In the genomic region with DNA sequence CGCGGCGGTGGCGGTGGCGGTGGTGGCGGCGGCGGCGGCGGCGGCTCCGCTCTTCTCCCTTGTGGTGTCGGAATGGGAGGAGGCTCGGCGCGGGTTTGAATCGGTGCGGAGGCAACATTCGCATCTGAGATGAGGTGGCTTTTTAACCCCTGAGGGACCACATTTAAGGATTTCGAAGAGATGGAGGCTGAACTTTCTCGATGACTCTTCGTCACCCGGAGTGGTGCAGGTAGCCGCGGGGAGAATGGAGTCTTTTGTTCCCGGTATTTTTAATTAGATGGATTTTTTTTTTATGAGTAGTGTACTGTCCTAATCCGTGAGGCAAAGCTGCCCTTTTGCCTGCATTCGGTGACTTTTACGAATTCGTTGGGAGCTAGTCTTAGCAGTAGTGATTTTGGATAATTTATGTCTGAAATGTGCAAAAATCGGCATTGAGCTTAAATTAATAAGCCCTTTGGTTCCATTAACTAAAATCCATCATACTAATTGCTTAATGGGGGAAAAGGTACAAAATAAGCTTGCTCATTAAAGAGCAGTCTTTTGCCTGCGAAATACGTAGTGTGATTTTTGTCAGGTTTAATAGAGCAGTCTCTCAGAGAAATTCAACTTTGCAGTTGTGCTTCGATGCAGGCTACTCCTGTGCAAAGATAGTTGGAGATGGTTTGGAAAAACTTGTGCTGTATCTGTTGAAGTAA, we compare ENCODE assay signal across 9 cellular contexts.
DNase-seq lines count a peak whose midpoint lies in the region; ATAC-seq, FAIRE-seq and TF ChIP-seq lines count a peak whose summit lies in the region.
"Had no signal": no experiment of that assay in that cellular context is flagged by ENCODE, and none has a peak within 500 bp of the region (broad histone marks: within the 10 kb centered on the region; RNA-seq: fewer than 3 reads in every experiment).

No MANE protein-coding gene starts in this region.

- H3K14ac ChIP-seq in IMR-90 (replicated peaks; ENCODE audit: low read depth, low read length): peak overlapping the region; percentile 35

- no peaks in the 10 kb centered on the region for H3K9me1 ChIP-seq in IMR-90 (ENCODE audit: insufficient read depth, low read length)

- FAIRE-seq in kidney (lab: Jason Lieb, UNC): no peak

- H3K27ac ChIP-seq in IMR-90 (ENCODE audit: insufficient read depth, low read length) (0 out of 2 replicates have a peak overlapping the region, but pooled peaks have one; percentile 15), kidney (ENCODE audit: low read depth in 2 of 2, low read length in 2 of 2) (no peak overlapping the region)
- H3K27ac ChIP-seq: 22Rv1 had no signal

- no peak for TF ChIP-seq CTCF in IMR-90 (conservative IDR thresholded peaks at IDR 0.05; ENCODE audit: low read depth, low read length)
- TF ChIP-seq CTCF in astrocyte of the cerebellum (IDR thresholded peaks at IDR 0.05; ENCODE audit: low read depth, low read length, missing control alignments): no peak
- no peak for TF ChIP-seq CTCF in kidney (IDR thresholded peaks at IDR 0.05; ENCODE audit: borderline replicate concordance, extremely low read depth, insufficient read depth)

- POLR2A ChIA-PET in IMR-90 (lab: Charles Lee; ENCODE audit: unreplicated experiment): no interaction called here

- peak overlapping the region; percentile 68 for H3K23ac ChIP-seq in IMR-90 (ENCODE audit: low read depth, low read length)

- H4K20me1 ChIP-seq in IMR-90 (ENCODE audit: insufficient read depth, low read length): no peaks in the 10 kb centered on the region

- H3K36me3 Mint-ChIP-seq in stimulated activated naive B cell treated with anti-CD40 and anti-IgM and Interleukin-4, amounts not matched to agents 10 μg/mL and 1 μg/mL and 100 μg/mL, for 72 hours: no peaks in the 10 kb centered on the region

- H3K18ac ChIP-seq in IMR-90 (ENCODE audit: low read depth, low read length): peak overlapping the region; percentile 43; the same call in 1 of the 2 replicates

- peak overlapping the region; percentile 62; the same call in 1 of the 2 replicates for H2BK20ac ChIP-seq in IMR-90 (ENCODE audit: low read depth, low read length)

- dilution Hi-C loops in IMR-90 (cut with HindIII; ENCODE audit: low sequenced_read_pairs, unreplicated experiment): no loop called here

- H3K27me3 Mint-ChIP-seq in stimulated activated naive B cell treated with anti-CD40 and anti-IgM and Interleukin-4, amounts not matched to agents 10 μg/mL and 1 μg/mL and 100 μg/mL, for 72 hours: peaks cover 45 to 74% of the 10 kb centered on the region in 2 donors

- no peak overlapping the region; the same call in 1 of the 2 replicates for H4K91ac ChIP-seq in IMR-90 (ENCODE audit: insufficient read depth, low read depth, low read length)

- in situ Hi-C loops in IMR-90 (cut with MboI; ENCODE audit: low sequenced_read_pairs): no loop called here
- in situ Hi-C loops in astrocyte of the cerebellum (cut with HindIII; ENCODE audit: low sequenced_read_pairs): no loop called here

- no peaks in the 10 kb centered on the region for H3K27me3 ChIP-seq in IMR-90 (ENCODE audit: control insufficient read depth, insufficient read depth, low read length)

- H3K4me3 ChIP-seq in IMR-90 (ENCODE audit: insufficient read depth, low read depth, low read length): peak overlapping the region; percentile 62
- peak overlapping the region; percentile 68 for H3K4me3 ChIP-seq in astrocyte of the cerebellum (ENCODE audit: low read depth, low read length)
- peak overlapping the region; percentile 77 to 86 for H3K4me3 ChIP-seq in kidney (ENCODE audit: low read length in 2 of 2)

- H3K4me1 Mint-ChIP-seq in stimulated activated naive B cell treated with anti-CD40 and anti-IgM and Interleukin-4, amounts not matched to agents 10 μg/mL and 1 μg/mL and 100 μg/mL, for 72 hours: peaks cover 12 to 30% of the 10 kb centered on the region in 2 donors

- CTCF ChIA-PET in IMR-90 (lab: Yijun Ruan, JAX): interaction anchor here (0.8 kb wide), 1 partner anchor 906 kb away, joined by 4 read pairs; no protein-coding TSS in a partner anchor

- peak overlapping the region; percentile 43; the same call in 1 of the 2 replicates for H3K56ac ChIP-seq in IMR-90 (ENCODE audit: extremely low read depth, insufficient read depth, low read length)

- 0% methylated on average over 7 of the region's 34 CpGs; no CpG with 5 or more reads in 1 of the 2 experiments for WGBS in IMR-90 (ENCODE audit: extremely low coverage in 2 of 2, insufficient read length in 1 of 2), 2 experiments

- BruUV-seq in IMR-90 (replicated peaks; lab: Mats Ljungman, UMichigan): no TSS peak

- peak overlapping the region; percentile 16 for H2BK5ac ChIP-seq in IMR-90 (ENCODE audit: low read depth, low read length, poor library complexity, severe bottlenecking)

- H4K8ac ChIP-seq in IMR-90 (ENCODE audit: low read depth in 2 of 2, low read length in 2 of 2): no peak overlapping the region

- no peaks in the 10 kb centered on the region for H3K9me3 ChIP-seq in IMR-90 (ENCODE audit: control insufficient read depth, insufficient read depth, low read length)
- H3K9me3 ChIP-seq in kidney (ENCODE audit: control insufficient read depth in 1 of 2, low read length in 2 of 2): no peaks in the 10 kb centered on the region

- H3K9ac ChIP-seq in IMR-90 (ENCODE audit: low read depth, low read length) (peak overlapping the region; percentile 71), kidney (ENCODE audit: low read length in 2 of 2) (peak overlapping the region; percentile 13 to 55)

- H3K9me3 Mint-ChIP-seq in stimulated activated naive B cell treated with anti-CD40 and anti-IgM and Interleukin-4, amounts not matched to agents 10 μg/mL and 1 μg/mL and 100 μg/mL, for 72 hours: peaks cover 0 to 1% of the 10 kb centered on the region in 2 donors

- H3K36me3 ChIP-seq in IMR-90 (ENCODE audit: control insufficient read depth, insufficient read depth, low read length): no peaks in the 10 kb centered on the region
- no peaks in the 10 kb centered on the region for H3K36me3 ChIP-seq in kidney (ENCODE audit: control insufficient read depth in 1 of 2, insufficient read depth in 2 of 2, low read length in 2 of 2)

- H2AK9ac ChIP-seq in IMR-90 (replicated peaks; ENCODE audit: low read depth, low read length, poor library complexity): no peak overlapping the region

- peak overlapping the region; percentile 63 for H3K4me2 ChIP-seq in IMR-90 (ENCODE audit: low read depth, low read length)

- no peak for ATAC-seq in IMR-90 (ENCODE audit: low read depth)
- ATAC-seq in stimulated activated naive B cell treated with anti-CD40 and anti-IgM and Interleukin-4, amounts not matched to agents 10 μg/mL and 1 μg/mL and 100 μg/mL, for 72 hours (replicated peaks): no peak
- no peak for ATAC-seq in HG03520 (IDR thresholded peaks at IDR 0.05; ENCODE audit: unreplicated experiment)
- no peak for ATAC-seq in HG03432 (IDR thresholded peaks at IDR 0.05; ENCODE audit: unreplicated experiment)

- no peak for TF ChIP-seq POLR2A in IMR-90 (IDR thresholded peaks at IDR 0.05; ENCODE audit: low read depth, low read length)

- no peak overlapping the region for H3K27ac Mint-ChIP-seq in stimulated activated naive B cell treated with anti-CD40 and anti-IgM and Interleukin-4, amounts not matched to agents 10 μg/mL and 1 μg/mL and 100 μg/mL, for 72 hours

- no peak overlapping the region for H2AK5ac ChIP-seq in IMR-90 (ENCODE audit: low read depth, low read length)

- 0 out of 2 replicates have a peak overlapping the region, but pooled peaks have one; percentile 18 for H2BK120ac ChIP-seq in IMR-90 (ENCODE audit: low read depth, low read length)

- peak overlapping the region; percentile 95 for H2AFZ ChIP-seq in IMR-90 (replicated peaks; ENCODE audit: low read length, poor library complexity)

- peak overlapping the region; percentile 4; the same call in 1 of the 2 replicates for H3K4ac ChIP-seq in IMR-90 (ENCODE audit: low read depth, low read length)

- peaks cover 8 to 13% of the 10 kb centered on the region in 2 experiments; a peak in 3 of 4 replicates for H3K79me1 ChIP-seq in IMR-90 (ENCODE audit: low read depth in 1 of 2, low read length in 2 of 2)

- no peak for TF ChIP-seq RAD21 in IMR-90 (IDR thresholded peaks at IDR 0.05; ENCODE audit: low read length)

- no peak overlapping the region; the same call in 1 of the 2 replicates for H4K5ac ChIP-seq in IMR-90 (ENCODE audit: low read depth, low read length)

- H3K4me1 ChIP-seq in IMR-90 (ENCODE audit: control insufficient read depth, insufficient read depth, low read length) (no peaks in the 10 kb centered on the region), kidney (ENCODE audit: control insufficient read depth in 1 of 2, insufficient read depth in 1 of 2, low read depth in 1 of 2, low read length in 2 of 2) (no peaks in the 10 kb centered on the region)

- intact Hi-C loops in IMR-90 (cut with micrococcal nuclease) (loop anchor here (1.0 to 10.0 kb wide), 5 partner anchors 212 to 1307 kb away; no protein-coding TSS in a partner anchor), kidney (cut with DNase I) (no loop called here)

- DNase-seq in NCI-H1092 treated with DMSO at 0.1 percent for 48 hours (lab: John Stamatoyannopoulos, UW) (peak; percentile 52), NCI-H1092 (lab: John Stamatoyannopoulos, UW) (no peak), IMR-90 (peak; percentile 49), astrocyte of the cerebellum (ENCODE audit: low read depth) (no peak), kidney (no peak)
- no peak for DNase-seq in stimulated activated naive B cell treated with anti-CD40 and anti-IgM and Interleukin-4, amounts not matched to agents 10 μg/mL and 1 μg/mL and 100 μg/mL, for 72 hours

- H2BK15ac ChIP-seq in IMR-90 (ENCODE audit: low read depth, low read length): no peak overlapping the region

- H3K4me3 Mint-ChIP-seq in stimulated activated naive B cell treated with anti-CD40 and anti-IgM and Interleukin-4, amounts not matched to agents 10 μg/mL and 1 μg/mL and 100 μg/mL, for 72 hours: peak overlapping the region; percentile 67 to 75

TF ChIP-seq in IMR-90, 13 proteins besides CTCF, POLR2A, EP300 and RAD21 (continues in another document):
- no peak for TF ChIP-seq CEBPB (IDR thresholded peaks at IDR 0.05; ENCODE audit: low read depth, low read length)
- no peak for TF ChIP-seq RCOR1 (IDR thresholded peaks at IDR 0.05; ENCODE audit: insufficient replicate concordance, low read length)
- no peak for TF ChIP-seq MAZ (IDR thresholded peaks at IDR 0.05; ENCODE audit: borderline replicate concordance, low read depth, low read length)
- no peak for TF ChIP-seq SMC3 (IDR thresholded peaks at IDR 0.05; ENCODE audit: low read depth, low read length)
- no peak for TF ChIP-seq FOS (IDR thresholded peaks at IDR 0.05; ENCODE audit: low read depth, low read length)
- TF ChIP-seq MAFK (IDR thresholded peaks at IDR 0.05; ENCODE audit: low read depth, low read length): no peak
- no peak for TF ChIP-seq BHLHE40 (IDR thresholded peaks at IDR 0.05; ENCODE audit: low read depth, low read length)

Comparison
In these comparisons a context has a peak if more than half of its experiments do, and no peak if none do; other contexts are left out.
1. DNase-seq: peak in NCI-H1092 treated with DMSO at 0.1 percent for 48 hours (single experiment) and IMR-90 (single experiment); none in NCI-H1092 (single experiment), astrocyte of the cerebellum (single experiment), kidney (single experiment) and stimulated activated naive B cell treated with anti-CD40 and anti-IgM and Interleukin-4, amounts not matched to agents 10 μg/mL and 1 μg/mL and 100 μg/mL, for 72 hours (single experiment).
2. Peak in every context shown above with its lines, with median percentiles within 50 percentile points of each other: H3K4me3 ChIP-seq.